Comparison of ENCODE assay signal across 1 cellular context in genomic region chr6:110566346-110567125, GRCh38.
TF ChIP-seq lines count a peak whose summit lies in the region.

No MANE protein-coding gene starts in this region.

TF ChIP-seq in HepG2, 621 proteins besides CTCF, POLR2A, EP300 and RAD21 (continued from another document and continues in another):
- TF ChIP-seq AFF4 (CRISPR knock-in tag; IDR thresholded peaks at IDR 0.05), result no peak
- no peak for TF ChIP-seq ZNF354B (CRISPR knock-in tag; IDR thresholded peaks at IDR 0.05)
- no peak for TF ChIP-seq ZNF703 (CRISPR knock-in tag; IDR thresholded peaks at IDR 0.05; ENCODE audit: borderline replicate concordance)
- no peak for TF ChIP-seq FOXP1 (IDR thresholded peaks at IDR 0.05)
- TF ChIP-seq FOXP1 (CRISPR knock-in tag; IDR thresholded peaks at IDR 0.05), result peak; percentile 43
- no peak for TF ChIP-seq TGIF2 (CRISPR knock-in tag; IDR thresholded peaks at IDR 0.05)
- no peak; the same call in 1 of the 2 replicates for TF ChIP-seq ZBTB33 (CRISPR knock-in tag; IDR thresholded peaks at IDR 0.05)
- no peak; the same call in 1 of the 2 replicates for TF ChIP-seq MXD1 (CRISPR knock-in tag; IDR thresholded peaks at IDR 0.05)
- TF ChIP-seq DMAP1 (CRISPR knock-in tag; IDR thresholded peaks at IDR 0.05), result peak; percentile 53
- TF ChIP-seq NFKB2 (CRISPR knock-in tag; IDR thresholded peaks at IDR 0.05; ENCODE audit: borderline replicate concordance), result no peak
- no peak for TF ChIP-seq JUNB (CRISPR knock-in tag; IDR thresholded peaks at IDR 0.05; ENCODE audit: borderline replicate concordance)
- TF ChIP-seq GPBP1L1 (CRISPR knock-in tag; IDR thresholded peaks at IDR 0.05), result no peak
- no peak for TF ChIP-seq ZNF740 (CRISPR knock-in tag; IDR thresholded peaks at IDR 0.05)
- TF ChIP-seq ZNF530 (CRISPR knock-in tag; IDR thresholded peaks at IDR 0.05; ENCODE audit: low read depth), result no peak
- TF ChIP-seq TBX3 (IDR thresholded peaks at IDR 0.05; ENCODE audit: borderline replicate concordance), result no peak
- TF ChIP-seq ZNF629 (CRISPR knock-in tag; conservative IDR thresholded peaks at IDR 0.05), result no peak
- peak; percentile 52; the same call in 1 of the 2 replicates for TF ChIP-seq TAF1 (CRISPR knock-in tag; IDR thresholded peaks at IDR 0.05)
- no peak for TF ChIP-seq PRDM4 (CRISPR knock-in tag; IDR thresholded peaks at IDR 0.05; ENCODE audit: borderline replicate concordance)
- TF ChIP-seq ZNF44 (CRISPR knock-in tag; IDR thresholded peaks at IDR 0.05), result no peak
- 0 out of 2 replicates have a peak, but pooled peaks have one; percentile 60 for TF ChIP-seq NCOR1 (IDR thresholded peaks at IDR 0.05; ENCODE audit: borderline replicate concordance, low read length)
- no peak; a peak in 1 of 4 replicates for TF ChIP-seq KLF16 (CRISPR knock-in tag; IDR thresholded peaks at IDR 0.05)
- no peak for TF ChIP-seq AGO2 (optimal IDR thresholded peaks at IDR 0.05; ENCODE audit: low read depth, low read length)
- TF ChIP-seq ZNF335 (CRISPR knock-in tag; IDR thresholded peaks at IDR 0.05), result 0 out of 2 replicates have a peak, but pooled peaks have one; percentile 36
- TF ChIP-seq ZNF761 (CRISPR knock-in tag; conservative IDR thresholded peaks at IDR 0.05), result no peak
- no peak for TF ChIP-seq SNRNP70 (IDR thresholded peaks at IDR 0.05; ENCODE audit: low read depth, low read length)
- TF ChIP-seq NCOA2 (CRISPR knock-in tag; IDR thresholded peaks at IDR 0.05), result peak; percentile 50; the same call in 1 of the 2 replicates
- no peak for TF ChIP-seq ZFP82 (CRISPR knock-in tag; IDR thresholded peaks at IDR 0.05; ENCODE audit: borderline replicate concordance)
- TF ChIP-seq BRD4 (CRISPR knock-in tag; IDR thresholded peaks at IDR 0.05), result peak; percentile 41
- TF ChIP-seq MAZ (IDR thresholded peaks at IDR 0.05; ENCODE audit: borderline replicate concordance, low read depth, low read length), result no peak
- TF ChIP-seq MAZ (CRISPR knock-in tag; IDR thresholded peaks at IDR 0.05; ENCODE audit: low read depth), result no peak; the same call in 1 of the 2 replicates
- TF ChIP-seq MTF1 (CRISPR knock-in tag; IDR thresholded peaks at IDR 0.05), result no peak
- TF ChIP-seq ZSCAN21 (CRISPR knock-in tag; IDR thresholded peaks at IDR 0.05; ENCODE audit: borderline replicate concordance), result peak; percentile 44; the same call in 1 of the 2 replicates
- peak; percentile 76; the same call in 1 of the 2 replicates for TF ChIP-seq ARID2 (CRISPR knock-in tag; IDR thresholded peaks at IDR 0.05; ENCODE audit: borderline replicate concordance)
- TF ChIP-seq MBNL3 (CRISPR knock-in tag; conservative IDR thresholded peaks at IDR 0.05), result no peak
- no peak for TF ChIP-seq ZFYVE20 (CRISPR knock-in tag; IDR thresholded peaks at IDR 0.05; ENCODE audit: borderline replicate concordance, low read depth)
- TF ChIP-seq BHLHE40 (IDR thresholded peaks at IDR 0.05; ENCODE audit: low read length), result no peak
- TF ChIP-seq ELF3 (CRISPR knock-in tag; IDR thresholded peaks at IDR 0.05), result peak; percentile 89
- no peak for TF ChIP-seq ZNF670 (CRISPR knock-in tag; IDR thresholded peaks at IDR 0.05; ENCODE audit: borderline replicate concordance)
- no peak for TF ChIP-seq HDAC6 (IDR thresholded peaks at IDR 0.05; ENCODE audit: low read depth, low read length)
- no peak for TF ChIP-seq POLR2AphosphoS2 (IDR thresholded peaks at IDR 0.05; ENCODE audit: low read depth, low read length)
- no peak for TF ChIP-seq GMEB2 (CRISPR knock-in tag; IDR thresholded peaks at IDR 0.05; ENCODE audit: low read depth)
- TF ChIP-seq RFXAP (CRISPR knock-in tag; IDR thresholded peaks at IDR 0.05; ENCODE audit: borderline replicate concordance), result no peak
- TF ChIP-seq ZNF513 (CRISPR knock-in tag; conservative IDR thresholded peaks at IDR 0.05), result no peak
- no peak for TF ChIP-seq ZNF362 (CRISPR knock-in tag; IDR thresholded peaks at IDR 0.05; ENCODE audit: borderline replicate concordance)
- TF ChIP-seq ZNF790 (CRISPR knock-in tag; IDR thresholded peaks at IDR 0.05; ENCODE audit: borderline replicate concordance), result no peak
- TF ChIP-seq HOXA7 (CRISPR knock-in tag; IDR thresholded peaks at IDR 0.05), result no peak
- TF ChIP-seq ZBTB44 (CRISPR knock-in tag; IDR thresholded peaks at IDR 0.05), result no peak
- no peak for TF ChIP-seq SYNCRIP (IDR thresholded peaks at IDR 0.05; ENCODE audit: insufficient read depth, low read depth, low read length)
- TF ChIP-seq ZNF550 (CRISPR knock-in tag; IDR thresholded peaks at IDR 0.05; ENCODE audit: borderline replicate concordance), result no peak
- TF ChIP-seq AHR (CRISPR knock-in tag; IDR thresholded peaks at IDR 0.05), result no peak; the same call in 1 of the 2 replicates
